ENCODE assay signal across 13 cellular contexts in genomic region chr2:202529389-202529788, GRCh38.
A peak's percentile ranks its signal among the peaks of the same experiment; 100 is the strongest.
DNase-seq lines count a peak whose midpoint lies in the region; ATAC-seq and TF ChIP-seq lines count a peak whose summit lies in the region.
"Had no signal": no experiment of that assay in that cellular context is flagged by ENCODE, and none has a peak within 500 bp of the region (broad histone marks: within the 10 kb centered on the region; RNA-seq: fewer than 3 reads in every experiment).

No MANE protein-coding gene starts in this region.

- H3K4me3 Mint-ChIP-seq in CD8-positive, alpha-beta T cell = peak overlapping the region; percentile 38
- peak overlapping the region in 7 of 10 donors; percentile 22 to 73 (median 64) for H3K4me3 Mint-ChIP-seq in naive thymus-derived CD8-positive, alpha-beta T cell
- H3K4me3 Mint-ChIP-seq: activated CD4-positive, alpha-beta memory T cell treated with anti-CD3 and anti-CD28 coated beads, Interleukin-2, amount 10 ng/mL, durations not matched to agents 7 days and 5 days had no signal

- H3K36me3 Mint-ChIP-seq in CD8-positive, alpha-beta T cell = peaks cover 14% of the 10 kb centered on the region
- peaks cover 0 to 11% (median 5%) of the 10 kb centered on the region in 3 donors for H3K36me3 Mint-ChIP-seq in naive thymus-derived CD8-positive, alpha-beta T cell

- no peaks in the 10 kb centered on the region for H3K9me3 Mint-ChIP-seq in CD8-positive, alpha-beta T cell
- peaks cover 0 to 1% (median 0%) of the 10 kb centered on the region in 9 donors for H3K9me3 Mint-ChIP-seq in naive thymus-derived CD8-positive, alpha-beta T cell
- H3K9me3 Mint-ChIP-seq: activated CD4-positive, alpha-beta memory T cell treated with anti-CD3 and anti-CD28 coated beads, Interleukin-2, amount 10 ng/mL, durations not matched to agents 7 days and 5 days had no signal

- no peaks in the 10 kb centered on the region for H3K9me3 ChIP-seq in CD8-positive, alpha-beta T cell (ENCODE audit: low read length)
- H3K9me3 ChIP-seq in sigmoid colon = no peaks in the 10 kb centered on the region
- H3K9me3 ChIP-seq in HAP-1 = no peaks in the 10 kb centered on the region
- no peaks in the 10 kb centered on the region for H3K9me3 ChIP-seq in uterus

- H3K27me3 Mint-ChIP-seq in CD8-positive, alpha-beta T cell (ENCODE audit: low read depth) = no peaks in the 10 kb centered on the region
- no peaks in the 10 kb centered on the region for H3K27me3 Mint-ChIP-seq in naive thymus-derived CD8-positive, alpha-beta T cell
- H3K27me3 Mint-ChIP-seq: activated CD4-positive, alpha-beta memory T cell treated with anti-CD3 and anti-CD28 coated beads, Interleukin-2, amount 10 ng/mL, durations not matched to agents 7 days and 5 days had no signal

- H3K27ac Mint-ChIP-seq in CD8-positive, alpha-beta T cell = peak overlapping the region; percentile 34
- peak overlapping the region in 9 of 10 donors; percentile 30 to 89 (median 81) for H3K27ac Mint-ChIP-seq in naive thymus-derived CD8-positive, alpha-beta T cell
- H3K27ac Mint-ChIP-seq: activated CD4-positive, alpha-beta memory T cell treated with anti-CD3 and anti-CD28 coated beads, Interleukin-2, amount 10 ng/mL, durations not matched to agents 7 days and 5 days had no signal

- ATAC-seq in CD8-positive, alpha-beta T cell = no peak
- no peak for ATAC-seq in naive thymus-derived CD8-positive, alpha-beta T cell
- ATAC-seq in HG02852 (IDR thresholded peaks at IDR 0.05; ENCODE audit: unreplicated experiment) = no peak
- ATAC-seq: Panc1 had no signal

- no peak for TF ChIP-seq POLR2A in sigmoid colon (IDR thresholded peaks at IDR 0.05)
- no peak for TF ChIP-seq POLR2A in uterus (IDR thresholded peaks at IDR 0.05)

- H3K27ac ChIP-seq in CD8-positive, alpha-beta T cell (ENCODE audit: low read depth, low read length) = no peak overlapping the region
- no peak overlapping the region for H3K27ac ChIP-seq in sigmoid colon
- no peak overlapping the region for H3K27ac ChIP-seq in uterus

- intact Hi-C loops in CD8-positive, alpha-beta T cell (cut with DNase I, micrococcal nuclease) = no loop called here
- intact Hi-C loops in sigmoid colon (cut with DNase I) = no loop called here
- intact Hi-C loops in uterus (cut with DNase I; ENCODE audit: low total_unique reads) = no loop called here

- POLR2A ChIA-PET in CD8-positive, alpha-beta T cell (lab: Charles Lee) = interaction anchor here (0.7 kb wide), 1 partner anchor 10 kb away, joined by 3 read pairs; no protein-coding TSS in a partner anchor
- POLR2A ChIA-PET in naive thymus-derived CD8-positive, alpha-beta T cell (lab: Charles Lee) = interaction anchor here (0.5 to 1.6 kb wide), 2 partner anchors 263 to 282 kb away, joined by 3 to 6 read pairs; partner anchors contain the start of gene NOP58

- no peak for TF ChIP-seq EP300 in sigmoid colon (IDR thresholded peaks at IDR 0.05)

- peaks cover 34% of the 10 kb centered on the region for H3K4me1 Mint-ChIP-seq in CD8-positive, alpha-beta T cell (ENCODE audit: low read depth)
- H3K4me1 Mint-ChIP-seq in naive thymus-derived CD8-positive, alpha-beta T cell = peaks cover 9 to 43% (median 26%) of the 10 kb centered on the region in 4 donors

- WGBS in sigmoid colon, 2 donors = 40 to 48% methylated on average over 1 of the region's 1 CpG

- in situ Hi-C loops in HAP-1 (cut with MboI; ENCODE audit: low sequenced_read_pairs) = no loop called here

- no peaks in the 10 kb centered on the region for H3K36me3 ChIP-seq in CD8-positive, alpha-beta T cell (ENCODE audit: insufficient read depth, low read length)
- peaks cover 0 to 47% (median 4%) of the 10 kb centered on the region in 4 donors for H3K36me3 ChIP-seq in sigmoid colon
- peaks cover 6% of the 10 kb centered on the region for H3K36me3 ChIP-seq in HAP-1 (replicated peaks)
- H3K36me3 ChIP-seq in uterus = no peaks in the 10 kb centered on the region

- TF ChIP-seq CTCF in CD8-positive, alpha-beta T cell (IDR thresholded peaks at IDR 0.05) = no peak
- no peak for TF ChIP-seq CTCF in cardiac fibroblast (IDR thresholded peaks at IDR 0.05; ENCODE audit: low read depth, low read length)
- TF ChIP-seq CTCF in sigmoid colon (IDR thresholded peaks at IDR 0.05) = no peak
- TF ChIP-seq CTCF in uterus (IDR thresholded peaks at IDR 0.05) = no peak

- H3K4me1 ChIP-seq in CD8-positive, alpha-beta T cell (ENCODE audit: insufficient read depth, low read length) = peaks cover 24% of the 10 kb centered on the region
- no peaks in the 10 kb centered on the region for H3K4me1 ChIP-seq in sigmoid colon
- no peaks in the 10 kb centered on the region for H3K4me1 ChIP-seq in HAP-1
- H3K4me1 ChIP-seq in uterus = no peaks in the 10 kb centered on the region

- no peaks in the 10 kb centered on the region for H3K27me3 ChIP-seq in CD8-positive, alpha-beta T cell (ENCODE audit: insufficient read depth, low read length)
- H3K27me3 ChIP-seq in sigmoid colon (no peaks in the 10 kb centered on the region), HAP-1 (ENCODE audit: low read depth) (no peaks in the 10 kb centered on the region), uterus (no peaks in the 10 kb centered on the region)

- CTCF ChIA-PET in CD8-positive, alpha-beta T cell (lab: Charles Lee) = no interaction called here

- no peak overlapping the region for H3K4me3 ChIP-seq in CD8-positive, alpha-beta T cell (ENCODE audit: low read depth, low read length)
- H3K4me3 ChIP-seq in cardiac fibroblast (replicated peaks in 1 of 2; ENCODE audit: low read depth in 2 of 2, low read length in 2 of 2) (no peak overlapping the region), sigmoid colon (no peak overlapping the region), HAP-1 (no peak overlapping the region), uterus (no peak overlapping the region)

- DNase-seq in CD8-positive, alpha-beta T cell = no peak
- DNase-seq in LHCN-M2 (ENCODE audit: low read depth) (peak; percentile 28), cardiac fibroblast (ENCODE audit: low read depth in 2 of 2) (peak; percentile 63 to 72), sigmoid colon (no peak), HAP-1 (ENCODE audit: low spot score in 2 of 2) (no peak), uterus (no peak)
- no peak for DNase-seq in naive thymus-derived CD8-positive, alpha-beta T cell
- DNase-seq: activated CD4-positive, alpha-beta memory T cell treated with anti-CD3 and anti-CD28 coated beads, Interleukin-2, amount 10 ng/mL, durations not matched to agents 7 days and 5 days; activated naive CD4-positive, alpha-beta T cell; substantia nigra; T-helper 9 cell had no signal

Comparison
In these comparisons a context has a peak if more than half of its experiments do, and no peak if none do; other contexts are left out.
1. DNase-seq: peak in LHCN-M2 (single experiment) and cardiac fibroblast (2 of 2); none in CD8-positive, alpha-beta T cell (0 of 7), naive thymus-derived CD8-positive, alpha-beta T cell (0 of 10), sigmoid colon (single experiment), HAP-1 (0 of 2) and uterus (0 of 2).